In genomic region chr15:40104865-40105516, GRCh38 we compare ENCODE assay signal across 1 cellular context.
TF ChIP-seq lines count a peak whose summit lies in the region.

No MANE protein-coding gene starts in this region.

TF ChIP-seq in GM12878, 131 proteins besides CTCF, POLR2A, EP300 and RAD21 (continues in another document):
- TF ChIP-seq RUNX3 (IDR thresholded peaks at IDR 0.05; ENCODE audit: low read length) (no peak), PBX3 (IDR thresholded peaks at IDR 0.05; ENCODE audit: insufficient replicate concordance, low read depth, low read length) (no peak), NFXL1 (IDR thresholded peaks at IDR 0.05; ENCODE audit: borderline replicate concordance) (no peak), POU2F2 (IDR thresholded peaks at IDR 0.05; ENCODE audit: borderline replicate concordance, low read depth, low read length) (no peak), BHLHE40 (IDR thresholded peaks at IDR 0.05; ENCODE audit: borderline replicate concordance in 1 of 2, low read depth in 2 of 2, low read length in 1 of 2) (peak; percentile 35 to 52; a peak in 1 of 4 replicates), MEF2A (IDR thresholded peaks at IDR 0.05; ENCODE audit: insufficient read depth, low read depth, low read length) (no peak), NRF1 (conservative IDR thresholded peaks at IDR 0.05; ENCODE audit: low read depth, low read length) (no peak), MTA2 (IDR thresholded peaks at IDR 0.05; ENCODE audit: low read depth) (peak; percentile 58; the same call in 1 of the 2 replicates), ZBTB11 (CRISPR knock-in tag; IDR thresholded peaks at IDR 0.05) (no peak), CBX5 (IDR thresholded peaks at IDR 0.05; ENCODE audit: low read depth) (no peak), PAX8 (IDR thresholded peaks at IDR 0.05) (no peak), FOXM1 (IDR thresholded peaks at IDR 0.05; ENCODE audit: low read depth, low read length) (no peak), CBX3 (IDR thresholded peaks at IDR 0.05; ENCODE audit: borderline replicate concordance, low read depth) (no peak), GABPA (IDR thresholded peaks at IDR 0.05; ENCODE audit: low read depth) (no peak), ATF3 (IDR thresholded peaks at IDR 0.05; ENCODE audit: borderline replicate concordance, extremely low read depth, low read depth, low read length) (no peak), JUND (IDR thresholded peaks at IDR 0.05; ENCODE audit: low read depth, low read length) (no peak), TCF7 (IDR thresholded peaks at IDR 0.05; ENCODE audit: borderline replicate concordance) (no peak), TAF1 (IDR thresholded peaks at IDR 0.05; ENCODE audit: borderline replicate concordance, low read depth, low read length) (no peak), ZSCAN29 (IDR thresholded peaks at IDR 0.05) (no peak), ZBTB40 (IDR thresholded peaks at IDR 0.05; ENCODE audit: borderline replicate concordance) (no peak), NFYA (IDR thresholded peaks at IDR 0.05; ENCODE audit: borderline replicate concordance, low read depth, low read length) (no peak), BCL3 (IDR thresholded peaks at IDR 0.05; ENCODE audit: borderline replicate concordance, insufficient read depth, low read depth, low read length, poor library complexity, severe bottlenecking) (no peak), ZNF24 (IDR thresholded peaks at IDR 0.05) (no peak), FOXK2 (IDR thresholded peaks at IDR 0.05) (no peak; the same call in 1 of the 2 replicates), DPF2 (IDR thresholded peaks at IDR 0.05) (peak; percentile 81), MXI1 (IDR thresholded peaks at IDR 0.05; ENCODE audit: low read depth, low read length) (no peak; the same call in none of the 2 replicates), MTA3 (IDR thresholded peaks at IDR 0.05; ENCODE audit: borderline replicate concordance, low read length) (no peak), IKZF1 (conservative IDR thresholded peaks at IDR 0.05) (peak; percentile 93), MYB (IDR thresholded peaks at IDR 0.05; ENCODE audit: borderline replicate concordance, low read depth, low read length) (no peak), YBX1 (IDR thresholded peaks at IDR 0.05) (no peak), RFX5 (IDR thresholded peaks at IDR 0.05; ENCODE audit: low read depth, low read length) (no peak), NBN (IDR thresholded peaks at IDR 0.05) (peak; percentile 65), SMAD1 (IDR thresholded peaks at IDR 0.05; ENCODE audit: low read depth, partially characterized antibody) (peak; percentile 57), POLR2AphosphoS5 (IDR thresholded peaks at IDR 0.05; ENCODE audit: low read length) (no peak), FOS (IDR thresholded peaks at IDR 0.05; ENCODE audit: borderline replicate concordance, extremely low read depth, insufficient read length) (no peak), BACH1 (IDR thresholded peaks at IDR 0.05; ENCODE audit: borderline replicate concordance) (peak; percentile 14; the same call in 1 of the 2 replicates), STAT3 (IDR thresholded peaks at IDR 0.05; ENCODE audit: low read depth, low read length) (no peak), NFIC (IDR thresholded peaks at IDR 0.05; ENCODE audit: low read depth, low read length) (no peak), SIX5 (IDR thresholded peaks at IDR 0.05; ENCODE audit: low read depth, low read length, severe bottlenecking) (no peak), TCF3 (IDR thresholded peaks at IDR 0.05; ENCODE audit: borderline replicate concordance, insufficient read depth, low read depth, low read length) (no peak), IRF5 (IDR thresholded peaks at IDR 0.05; ENCODE audit: borderline replicate concordance) (no peak), SKIL (IDR thresholded peaks at IDR 0.05; ENCODE audit: low read depth, poor library complexity, severe bottlenecking) (peak; percentile 66), BRCA1 (IDR thresholded peaks at IDR 0.05; ENCODE audit: low read depth, low read length) (no peak), ZNF217 (IDR thresholded peaks at IDR 0.05) (no peak), ZNF274 (IDR thresholded peaks at IDR 0.05; ENCODE audit: insufficient read depth, insufficient read length) (no peak), NR2C2 (IDR thresholded peaks at IDR 0.05; ENCODE audit: borderline replicate concordance, control insufficient read depth, insufficient read length, low read depth) (no peak), IRF4 (IDR thresholded peaks at IDR 0.05; ENCODE audit: low read depth, low read length) (no peak; the same call in 1 of the 2 replicates), POLR2AphosphoS2 (IDR thresholded peaks at IDR 0.05; ENCODE audit: low read depth, low read length) (no peak), PKNOX1 (IDR thresholded peaks at IDR 0.05) (peak; percentile 47; the same call in 1 of the 2 replicates), EED (IDR thresholded peaks at IDR 0.05; ENCODE audit: low read depth) (peak; percentile 81), JUNB (IDR thresholded peaks at IDR 0.05) (no peak), SMARCA5 (IDR thresholded peaks at IDR 0.05) (peak; percentile 94), NR2F1 (conservative IDR thresholded peaks at IDR 0.05) (peak; percentile 42; the same call in 1 of the 2 replicates), KAT2A (conservative IDR thresholded peaks at IDR 0.05; ENCODE audit: control insufficient read depth, low read depth, low read length) (no peak), PML (IDR thresholded peaks at IDR 0.05; ENCODE audit: low read length) (no peak), HDGF (IDR thresholded peaks at IDR 0.05) (peak; percentile 72; the same call in 1 of the 2 replicates), RELB (IDR thresholded peaks at IDR 0.05; ENCODE audit: low read depth) (peak; percentile 93)
